In the genomic region with DNA sequence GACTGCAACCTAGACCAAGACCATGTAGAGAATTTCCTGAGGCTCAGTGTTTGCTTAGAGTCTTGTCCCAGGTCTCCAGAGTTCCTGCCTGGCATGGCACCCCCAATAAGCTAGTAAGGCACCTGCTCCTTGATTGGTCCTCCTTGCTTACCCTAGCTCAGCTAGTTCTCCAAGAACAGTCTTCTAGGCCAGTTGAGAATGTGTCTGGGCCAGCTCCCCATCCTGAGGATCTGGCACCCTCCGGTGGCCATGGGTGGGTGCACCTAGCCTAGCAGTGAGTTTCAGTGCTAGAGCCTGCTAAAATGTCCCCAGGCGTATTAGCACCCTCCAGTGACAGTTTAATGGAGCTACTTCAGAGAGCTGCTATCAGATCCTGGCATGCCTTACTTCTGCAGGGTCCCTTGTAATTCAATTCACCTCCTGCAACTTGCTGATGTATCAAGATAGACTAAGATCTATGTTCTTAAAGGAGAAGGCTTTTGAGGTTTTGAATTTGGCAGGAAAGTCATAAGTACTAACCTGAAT, we compare ENCODE assay signal across 7 cellular contexts. TPM values are rescaled to one million over a fixed set of nuclear protein-coding genes. Genes with fewer than 3 reads are reported as not detected.
DNase-seq lines count a peak whose midpoint lies in the region; ATAC-seq and TF ChIP-seq lines count a peak whose summit lies in the region.

No MANE protein-coding gene starts in this region.

- no peaks in the 10 kb centered on the region for H3K36me3 Mint-ChIP-seq in activated T-cell treated with anti-CD3 and anti-CD28 coated beads, Interleukin-2, amount 50 U/mL, for 72 hours (ENCODE audit: insufficient read depth in 2 of 2)

- peak; percentile 99 for ATAC-seq in GM21529 (IDR thresholded peaks at IDR 0.05; ENCODE audit: unreplicated experiment)
- ATAC-seq in activated T-cell treated with anti-CD3 and anti-CD28 coated beads, Interleukin-2, amount 50 U/mL, for 72 hours (replicated peaks in 1 of 2) = peak; percentile 100

- H3K27ac Mint-ChIP-seq in activated T-cell treated with anti-CD3 and anti-CD28 coated beads, Interleukin-2, amount 50 U/mL, for 72 hours = no peak overlapping the region

- peaks cover 4% of the 10 kb centered on the region; the same call in 1 of the 2 replicates for H3K4me1 ChIP-seq in PC-9 (replicated peaks; ENCODE audit: insufficient read depth)

- H3K4me2 ChIP-seq in PC-9 = no peak overlapping the region

- no peaks in the 10 kb centered on the region for H3F3A ChIP-seq in PC-9 (ENCODE audit: insufficient read depth, low read depth)

- H3K4me1 Mint-ChIP-seq in activated T-cell treated with anti-CD3 and anti-CD28 coated beads, Interleukin-2, amount 50 U/mL, for 72 hours (ENCODE audit: low read depth) = no peaks in the 10 kb centered on the region

- peak; percentile 82 for TF ChIP-seq CTCF in PC-9 (conservative IDR thresholded peaks at IDR 0.05)

- H3K4me3 ChIP-seq in PC-9 = no peak overlapping the region

- peaks cover 8% of the 10 kb centered on the region for H3K27me3 Mint-ChIP-seq in activated T-cell treated with anti-CD3 and anti-CD28 coated beads, Interleukin-2, amount 50 U/mL, for 72 hours (ENCODE audit: low read depth)

- no peaks in the 10 kb centered on the region for H3K27me3 ChIP-seq in PC-9 (ENCODE audit: insufficient read depth, low read depth)

- no peaks in the 10 kb centered on the region for H3K79me2 ChIP-seq in PC-9 (ENCODE audit: low read depth)

- peak; percentile 33 for DNase-seq in GM04504 (ENCODE audit: low read depth)
- peak; percentile 83 for DNase-seq in HT1080 (ENCODE audit: low read depth)
- DNase-seq in PC-9 = peak; percentile 77 to 79
- peak; percentile 77 to 80 for DNase-seq in activated T-cell treated with anti-CD3 and anti-CD28 coated beads, Interleukin-2, amount 50 U/mL, for 72 hours
- peak; percentile 40 for DNase-seq in hepatic stellate cell (ENCODE audit: low spot score)
- DNase-seq in stimulated activated CD4-positive, alpha-beta T cell treated with anti-CD3 and anti-CD28 coated beads, TNF-alpha, amount 100 ng/mL, for 24 hours (ENCODE audit: low read depth in 3 of 3) = peak; percentile 4 to 59 (median 5)

- H3K9me2 ChIP-seq in PC-9 (ENCODE audit: insufficient read depth) = no peaks in the 10 kb centered on the region

- intact Hi-C loops in PC-9 (cut with micrococcal nuclease; ENCODE audit: unreplicated experiment) = loop anchor here (1.0 to 5.0 kb wide), 6 partner anchors 43 to 699 kb away; no protein-coding TSS in a partner anchor

- no peak overlapping the region for H3K27ac ChIP-seq in PC-9

- H3K9me3 ChIP-seq in PC-9 (ENCODE audit: insufficient read depth, low read depth) = no peaks in the 10 kb centered on the region

- CTCF ChIA-PET in PC-9 (lab: Charles Lee) = interaction anchor here (0.5 to 1.5 kb wide), 16 partner anchors 8 to 697 kb away, joined by 3 to 19 read pairs (median 4); partner anchors contain the start of gene BRIP1

- POLR2A ChIA-PET in PC-9 (lab: Charles Lee; ENCODE audit: unreplicated experiment) = interaction anchor here (0.5 to 1.1 kb wide), 4 partner anchors 11 to 1389 kb away, joined by 3 to 10 read pairs (median 3); no protein-coding TSS in a partner anchor

- H2AFZ ChIP-seq in PC-9 = no peak overlapping the region

- no peaks in the 10 kb centered on the region for H3K9me3 Mint-ChIP-seq in activated T-cell treated with anti-CD3 and anti-CD28 coated beads, Interleukin-2, amount 50 U/mL, for 72 hours

- H3K36me3 ChIP-seq in PC-9 (ENCODE audit: low read depth) = no peaks in the 10 kb centered on the region

- no TSS peak for BruUV-seq in PC-9 (replicated peaks; lab: Mats Ljungman, UMichigan)

- no peak overlapping the region for H3K4me3 Mint-ChIP-seq in activated T-cell treated with anti-CD3 and anti-CD28 coated beads, Interleukin-2, amount 50 U/mL, for 72 hours

- no peaks in the 10 kb centered on the region for H4K20me1 ChIP-seq in PC-9 (ENCODE audit: insufficient read depth)

RNA-seq across cellular contexts. Expression of gene MED13, which starts 44.4 kb away (rescaled TPM):
- total RNA-seq in HT1080 (2014; rRNA removed; shearing (Covaris generic)) = 16.8 and 23.6 TPM in 2 replicates
- 9.4 and 13.9 TPM in 2 replicates for polyA plus RNA-seq in HT1080 (2015; cell fraction: cytosol; rRNA removed)
- 23.2 and 27.9 TPM in 2 replicates for polyA plus RNA-seq in HT1080 (2015; cell fraction: nucleus; rRNA removed)
- total RNA-seq in PC-9 (2021) = 45.8 and 49.4 TPM in 2 replicates
- 10 to 100 TPM; 59.9 to 61.6 TPM for total RNA-seq in activated T-cell treated with anti-CD3 and anti-CD28 coated beads, Interleukin-2, amount 50 U/mL, for 72 hours

Comparison
In these comparisons a context has a peak if more than half of its experiments do, and no peak if none do; other contexts are left out.
1. DNase-seq: peak in every context shown above with its lines; median percentile 83 in HT1080; 78 in activated T-cell treated with anti-CD3 and anti-CD28 coated beads, Interleukin-2, amount 50 U/mL, for 72 hours; 78 in PC-9; 40 in hepatic stellate cell; 33 in GM04504; 5 in stimulated activated CD4-positive, alpha-beta T cell treated with anti-CD3 and anti-CD28 coated beads, TNF-alpha, amount 100 ng/mL, for 24 hours.